Comparison of ENCODE assay signal across 8 cellular contexts in the genomic region with DNA sequence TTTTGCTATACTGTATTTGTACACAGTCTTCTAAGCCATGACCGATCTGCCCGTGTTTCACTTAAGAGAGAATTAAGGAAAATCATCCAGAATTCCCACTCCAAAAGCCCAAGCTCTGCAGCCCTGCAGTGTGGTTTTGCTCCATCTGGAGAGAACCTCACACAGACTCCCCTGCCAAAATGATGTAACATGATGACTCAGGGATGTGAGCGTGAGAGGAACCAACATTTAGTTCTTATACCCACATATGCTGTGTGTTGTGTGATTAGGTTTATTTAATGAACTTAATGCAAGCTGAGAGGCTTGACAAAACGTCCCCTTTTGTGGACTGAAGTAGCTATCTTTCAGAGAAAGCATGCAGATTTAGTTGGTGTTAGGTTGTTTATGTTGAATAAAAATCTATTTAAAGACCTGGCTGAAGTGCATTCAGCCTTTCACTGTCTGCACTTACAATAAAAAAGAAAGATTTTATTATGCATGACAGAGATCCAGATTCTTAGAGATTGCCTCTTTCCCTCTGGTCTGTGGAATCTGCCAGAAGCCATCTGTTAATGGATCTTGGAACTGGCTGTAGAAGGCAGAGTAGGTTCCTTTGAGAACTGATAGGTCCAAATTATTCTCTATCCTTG. TPM values are rescaled to one million over a fixed set of nuclear protein-coding genes. Genes with fewer than 3 reads are reported as not detected.
A peak's percentile ranks its signal among the peaks of the same experiment; 100 is the strongest.
DNase-seq lines count a peak whose midpoint lies in the region; ATAC-seq and TF ChIP-seq lines count a peak whose summit lies in the region.

No MANE protein-coding gene starts in this region.

- H3K4me3 Mint-ChIP-seq in activated CD4-positive, alpha-beta memory T cell treated with anti-CD3 and anti-CD28 coated beads for 36 hours: no peak overlapping the region

- ATAC-seq in GM18870 (IDR thresholded peaks at IDR 0.05; ENCODE audit: unreplicated experiment): no peak
- ATAC-seq in GM21528 (IDR thresholded peaks at IDR 0.05; ENCODE audit: low FRiP score, unreplicated experiment): no peak

- peaks cover 14 to 56% of the 10 kb centered on the region in 2 donors for H3K4me1 ChIP-seq in muscle layer of duodenum (ENCODE audit: control insufficient read depth in 1 of 2, insufficient read depth in 2 of 2, low read length in 2 of 2)

- DNase-seq in SIG-M5 treated with dmso at 0.1 percent for 504 hours (lab: John Stamatoyannopoulos, UW; ENCODE audit: unreplicated experiment) (peak; percentile 68), SIG-M5 (lab: John Stamatoyannopoulos, UW) (no peak), NOMO-1 treated with dmso at 0.1 percent for 144 hours (lab: John Stamatoyannopoulos, UW; ENCODE audit: unreplicated experiment) (peak; percentile 51), dorsolateral prefrontal cortex (peak in 6 of 10 donors; percentile 37 to 74 (median 60))
- DNase-seq in activated CD4-positive, alpha-beta memory T cell treated with anti-CD3 and anti-CD28 coated beads for 36 hours: no peak

- TF ChIP-seq CTCF in dorsolateral prefrontal cortex (IDR thresholded peaks at IDR 0.05 in 54 of 56, conservative IDR thresholded peaks at IDR 0.05 in 2 of 56; ENCODE audit: low read depth in 1 of 56, partially characterized antibody in 56 of 56): no peak

- no peaks in the 10 kb centered on the region for H3K9me3 Mint-ChIP-seq in activated CD4-positive, alpha-beta memory T cell treated with anti-CD3 and anti-CD28 coated beads for 36 hours

- H3K27me3 Mint-ChIP-seq in activated CD4-positive, alpha-beta memory T cell treated with anti-CD3 and anti-CD28 coated beads for 36 hours: no peaks in the 10 kb centered on the region

- peaks cover 18% of the 10 kb centered on the region for H3K36me3 Mint-ChIP-seq in activated CD4-positive, alpha-beta memory T cell treated with anti-CD3 and anti-CD28 coated beads for 36 hours

- H3K36me3 ChIP-seq in muscle layer of duodenum (ENCODE audit: control insufficient read depth in 1 of 2, insufficient read depth in 2 of 2, low read length in 2 of 2): no peaks in the 10 kb centered on the region

- no peak overlapping the region for H3K27ac Mint-ChIP-seq in activated CD4-positive, alpha-beta memory T cell treated with anti-CD3 and anti-CD28 coated beads for 36 hours

- peaks cover 79% of the 10 kb centered on the region for H3K4me1 Mint-ChIP-seq in activated CD4-positive, alpha-beta memory T cell treated with anti-CD3 and anti-CD28 coated beads for 36 hours (ENCODE audit: low read depth)

- H3K27me3 ChIP-seq in dorsolateral prefrontal cortex: no peaks in the 10 kb centered on the region
- no peaks in the 10 kb centered on the region for H3K27me3 ChIP-seq in muscle layer of duodenum (ENCODE audit: low read depth, low read length)

- H3K27ac ChIP-seq in dorsolateral prefrontal cortex (peak overlapping the region in 49 of 59 donors; percentile 1 to 76 (median 51)), muscle layer of duodenum (ENCODE audit: low read length) (peak overlapping the region; percentile 58)

- POLR2A ChIA-PET in activated CD4-positive, alpha-beta memory T cell treated with anti-CD3 and anti-CD28 coated beads for 36 hours (lab: Charles Lee): no interaction called here

- H3K4me3 ChIP-seq in dorsolateral prefrontal cortex (peak overlapping the region in 14 of 59 donors; percentile 1 to 39 (median 15)), muscle layer of duodenum (ENCODE audit: low read depth in 1 of 2, low read length in 2 of 2) (no peak overlapping the region)

- intact Hi-C loops in dorsolateral prefrontal cortex (cut with DNase I): no loop called here
- intact Hi-C loops in activated CD4-positive, alpha-beta memory T cell treated with anti-CD3 and anti-CD28 coated beads for 36 hours (cut with micrococcal nuclease): no loop called here

- no peaks in the 10 kb centered on the region for H3K9me3 ChIP-seq in muscle layer of duodenum (ENCODE audit: control insufficient read depth in 1 of 2, low read length in 2 of 2)

- CTCF ChIA-PET in activated CD4-positive, alpha-beta memory T cell treated with anti-CD3 and anti-CD28 coated beads for 36 hours (lab: Charles Lee): interaction anchor here (0.7 kb wide), 1 partner anchor 865 kb away, joined by 6 read pairs; no protein-coding TSS in a partner anchor

RNA-seq across cellular contexts. Expression of gene RAB12, which starts 6.3 kb away (rescaled TPM):
- total RNA-seq in dorsolateral prefrontal cortex: 10 to 100 TPM; 31.1 to 69.1 (median 52.0) TPM
- total RNA-seq in activated CD4-positive, alpha-beta memory T cell treated with anti-CD3 and anti-CD28 coated beads for 36 hours: 10 to 100 TPM in 1 of 2 experiments, 1 to 10 TPM in 1; 9.4 to 10.1 TPM

Comparison
In these comparisons a context has a peak if more than half of its experiments do, and no peak if none do; other contexts are left out.
1. DNase-seq: peak in SIG-M5 treated with dmso at 0.1 percent for 504 hours (single experiment), NOMO-1 treated with dmso at 0.1 percent for 144 hours (single experiment) and dorsolateral prefrontal cortex (6 of 10); none in SIG-M5 (single experiment) and activated CD4-positive, alpha-beta memory T cell treated with anti-CD3 and anti-CD28 coated beads for 36 hours (single experiment).